In the genomic region with DNA sequence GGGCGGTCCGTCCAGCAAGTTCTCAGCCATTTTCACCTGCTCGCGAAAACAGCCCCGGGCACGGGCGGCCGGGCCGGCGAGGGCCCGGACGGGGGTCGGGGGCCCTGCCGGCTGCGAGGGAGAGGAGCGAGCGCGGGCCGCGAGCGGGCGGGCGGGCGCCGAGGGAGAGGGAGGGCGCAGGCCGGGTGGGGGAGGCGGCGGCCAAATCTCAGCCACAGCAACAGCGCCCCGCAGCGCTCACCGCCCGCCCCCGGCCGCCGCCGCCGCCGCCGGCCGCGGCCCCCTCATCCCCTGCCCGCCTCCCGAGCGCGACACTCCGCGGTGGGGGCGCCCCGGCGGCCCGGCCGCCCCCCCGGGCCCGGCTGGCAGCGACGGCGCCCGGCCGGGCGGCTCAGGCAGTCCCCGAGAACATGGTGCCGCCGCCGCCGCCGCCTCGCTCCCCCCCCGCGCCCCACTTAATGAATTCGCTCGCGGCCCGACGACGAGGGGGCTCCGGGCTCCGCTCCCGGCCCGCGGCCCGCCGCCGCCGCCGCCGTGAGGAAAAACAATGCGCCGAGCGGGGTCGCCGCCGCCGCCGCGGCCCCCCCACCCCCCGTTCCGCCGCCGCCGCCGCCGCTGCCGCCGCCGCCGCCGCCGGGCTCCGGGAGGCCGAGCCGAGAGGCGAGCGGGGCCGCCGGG, we compare ENCODE assay signal across 8 cellular contexts. TPM values are rescaled to one million over a fixed set of nuclear protein-coding genes. Genes with fewer than 3 reads are reported as not detected.
DNase-seq lines count a peak whose midpoint lies in the region; ATAC-seq and TF ChIP-seq lines count a peak whose summit lies in the region.

No MANE protein-coding gene starts in this region.

- peak; percentile 17 for DNase-seq in SIG-M5 treated with dmso at 0.1 percent for 504 hours (lab: John Stamatoyannopoulos, UW; ENCODE audit: unreplicated experiment)
- DNase-seq in SIG-M5 (lab: John Stamatoyannopoulos, UW) = no peak
- DNase-seq in PC-3 = peak; percentile 47
- peak; percentile 63 for DNase-seq in activated T-helper 2 cell treated with anti-CD3 and anti-CD28 coated beads, Interferon-gamma antibody, Interleukin-2, Interleukin-4, amounts not matched to agents 10 μg/mL and 5 μg/mL and 100 μg/mL, durations not matched to agents 14 hours and 24 hours and 36 hours (ENCODE audit: low spot score)
- DNase-seq in foreskin fibroblast = peak; percentile 61 to 90

- no TSS peak for BruUV-seq in PC-3 (replicated peaks; lab: Mats Ljungman, UMichigan)

- no peaks in the 10 kb centered on the region for H3K9me3 Mint-ChIP-seq in activated T-helper 2 cell treated with anti-CD3 and anti-CD28 coated beads, Interferon-gamma antibody, Interleukin-2, Interleukin-4, amounts not matched to agents 10 μg/mL and 5 μg/mL and 100 μg/mL, durations not matched to agents 14 hours and 24 hours and 36 hours

- peak overlapping the region; percentile 91 for H3K4me3 ChIP-seq in PC-3 (ENCODE audit: low read length)
- H3K4me3 ChIP-seq in foreskin fibroblast (ENCODE audit: low read depth in 1 of 2, low read length in 2 of 2) = peak overlapping the region; percentile 70 to 92
- peak overlapping the region; percentile 71 for H3K4me3 ChIP-seq in neuron (ENCODE audit: low read length)
- peak overlapping the region; percentile 96 for H3K4me3 ChIP-seq in thymus (ENCODE audit: low read length)

- peaks cover 31% of the 10 kb centered on the region for H3K36me3 Mint-ChIP-seq in activated T-helper 2 cell treated with anti-CD3 and anti-CD28 coated beads, Interferon-gamma antibody, Interleukin-2, Interleukin-4, amounts not matched to agents 10 μg/mL and 5 μg/mL and 100 μg/mL, durations not matched to agents 14 hours and 24 hours and 36 hours (ENCODE audit: low read depth)

- intact Hi-C loops in PC-3 (cut with micrococcal nuclease) = loop anchor here (1.0 to 5.0 kb wide), 2 partner anchors 43 to 190 kb away; no protein-coding TSS in a partner anchor
- intact Hi-C loops in activated T-helper 2 cell treated with anti-CD3 and anti-CD28 coated beads, Interferon-gamma antibody, Interleukin-2, Interleukin-4, amounts not matched to agents 10 μg/mL and 5 μg/mL and 100 μg/mL, durations not matched to agents 14 hours and 24 hours and 36 hours (cut with micrococcal nuclease) = loop anchor here (1.0 to 5.0 kb wide), 3 partner anchors 23 to 190 kb away; no protein-coding TSS in a partner anchor

- POLR2A ChIA-PET in PC-3 (lab: Charles Lee; ENCODE audit: unreplicated experiment) = no interaction called here

- H3K36me3 ChIP-seq in PC-3 (ENCODE audit: low read depth, low read length) = no peaks in the 10 kb centered on the region
- peaks cover 13% of the 10 kb centered on the region for H3K36me3 ChIP-seq in neuron (ENCODE audit: insufficient read depth, low read length)
- H3K36me3 ChIP-seq in thymus (ENCODE audit: control insufficient read depth, insufficient read depth) = no peaks in the 10 kb centered on the region

- peaks cover 35% of the 10 kb centered on the region for H3K4me1 Mint-ChIP-seq in activated T-helper 2 cell treated with anti-CD3 and anti-CD28 coated beads, Interferon-gamma antibody, Interleukin-2, Interleukin-4, amounts not matched to agents 10 μg/mL and 5 μg/mL and 100 μg/mL, durations not matched to agents 14 hours and 24 hours and 36 hours (ENCODE audit: low read depth)

- peak overlapping the region; percentile 92 for H3K4me2 ChIP-seq in PC-3 (ENCODE audit: low read length)

- H3K9ac ChIP-seq in PC-3 (ENCODE audit: low read length) = peak overlapping the region; percentile 62

- H3K4me3 Mint-ChIP-seq in activated T-helper 2 cell treated with anti-CD3 and anti-CD28 coated beads, Interferon-gamma antibody, Interleukin-2, Interleukin-4, amounts not matched to agents 10 μg/mL and 5 μg/mL and 100 μg/mL, durations not matched to agents 14 hours and 24 hours and 36 hours (ENCODE audit: low read depth) = peak overlapping the region; percentile 88

- H4K20me1 ChIP-seq in PC-3 (ENCODE audit: low read length) = peaks cover 37% of the 10 kb centered on the region

- no peaks in the 10 kb centered on the region for H3K9me2 ChIP-seq in PC-3 (replicated peaks; ENCODE audit: low read length)

- under 1% methylated on average over 116 of the region's 117 CpGs for WGBS in thymus

- no peak overlapping the region for H3K27ac Mint-ChIP-seq in activated T-helper 2 cell treated with anti-CD3 and anti-CD28 coated beads, Interferon-gamma antibody, Interleukin-2, Interleukin-4, amounts not matched to agents 10 μg/mL and 5 μg/mL and 100 μg/mL, durations not matched to agents 14 hours and 24 hours and 36 hours

- no peak for TF ChIP-seq CTCF in PC-3 (conservative IDR thresholded peaks at IDR 0.05; ENCODE audit: low read depth, low read length)
- no peak for TF ChIP-seq CTCF in foreskin fibroblast (IDR thresholded peaks at IDR 0.05; ENCODE audit: low read depth, low read length)

- H2AFZ ChIP-seq in PC-3 (ENCODE audit: low read length) (no peak overlapping the region), neuron (ENCODE audit: low read depth, low read length) (no peak overlapping the region)

- H3K9me3 ChIP-seq in PC-3 (ENCODE audit: low read length) = no peaks in the 10 kb centered on the region
- H3K9me3 ChIP-seq in neuron (ENCODE audit: low read length) = peaks cover 10% of the 10 kb centered on the region
- no peaks in the 10 kb centered on the region for H3K9me3 ChIP-seq in thymus (ENCODE audit: control insufficient read depth)

- no peak overlapping the region for H3K27ac ChIP-seq in PC-3 (ENCODE audit: low read length)
- peak overlapping the region; percentile 95 for H3K27ac ChIP-seq in thymus (ENCODE audit: low read depth)

- CTCF ChIA-PET in PC-3 (lab: Charles Lee) = no interaction called here

- H3K4me1 ChIP-seq in PC-3 (ENCODE audit: insufficient read depth, low read length) = peaks cover 17% of the 10 kb centered on the region
- H3K4me1 ChIP-seq in neuron (ENCODE audit: insufficient read depth, low read length) = peaks cover 15% of the 10 kb centered on the region
- peaks cover 4% of the 10 kb centered on the region for H3K4me1 ChIP-seq in thymus (ENCODE audit: control insufficient read depth, insufficient read depth, low read length)

- H3K79me2 ChIP-seq in PC-3 (ENCODE audit: low read length) = peaks cover 48% of the 10 kb centered on the region

- H3K27me3 Mint-ChIP-seq in activated T-helper 2 cell treated with anti-CD3 and anti-CD28 coated beads, Interferon-gamma antibody, Interleukin-2, Interleukin-4, amounts not matched to agents 10 μg/mL and 5 μg/mL and 100 μg/mL, durations not matched to agents 14 hours and 24 hours and 36 hours (ENCODE audit: low read depth) = peaks cover 7% of the 10 kb centered on the region

- peak; percentile 48 for ATAC-seq in HG03039 (IDR thresholded peaks at IDR 0.05; ENCODE audit: unreplicated experiment)
- peak; percentile 62 for ATAC-seq in PC-3

- H3F3A ChIP-seq in PC-3 (ENCODE audit: low read length, unreplicated experiment) = no peaks in the 10 kb centered on the region

- H3K27me3 ChIP-seq in PC-3 (ENCODE audit: low read length) (no peaks in the 10 kb centered on the region), neuron (ENCODE audit: insufficient read depth, low read length) (no peaks in the 10 kb centered on the region), thymus (ENCODE audit: control insufficient read depth, insufficient read depth) (peaks cover 10% of the 10 kb centered on the region)

RNA-seq across cellular contexts. Expression of a gene that starts 0.5 kb away (rescaled TPM):
- total RNA-seq in PC-3 (2014; rRNA removed) = 21.9 and 23.6 TPM in 2 replicates
- 45.2 and 53.1 TPM in 2 replicates for total RNA-seq in activated T-helper 2 cell treated with anti-CD3 and anti-CD28 coated beads, Interferon-gamma antibody, Interleukin-2, Interleukin-4, amounts not matched to agents 10 μg/mL and 5 μg/mL and 100 μg/mL, durations not matched to agents 14 hours and 24 hours and 36 hours
- 20.7 TPM for polyA plus RNA-seq in thymus
